In genomic region chrX:153938226-153938786, GRCh38 we compare ENCODE assay signal across 1 cellular context.
TF ChIP-seq lines count a peak whose summit lies in the region.

No MANE protein-coding gene starts in this region.

TF ChIP-seq in GM23338, 12 proteins besides CTCF, POLR2A, EP300 and RAD21:
- TF ChIP-seq ZNF114 (CRISPR knock-in tag; IDR thresholded peaks at IDR 0.05) (no peak), EZH2 (IDR thresholded peaks at IDR 0.05; ENCODE audit: low read depth, unreplicated experiment) (no peak), ZNF462 (CRISPR knock-in tag; IDR thresholded peaks at IDR 0.05) (no peak), STAT1 (IDR thresholded peaks at IDR 0.05; ENCODE audit: unreplicated experiment) (no peak), REST (IDR thresholded peaks at IDR 0.05; ENCODE audit: unreplicated experiment) (no peak), NANOG (IDR thresholded peaks at IDR 0.05; ENCODE audit: borderline replicate concordance) (no peak), JUNB (IDR thresholded peaks at IDR 0.05; ENCODE audit: unreplicated experiment) (no peak), CREB1 (CRISPR knock-in tag; IDR thresholded peaks at IDR 0.05; ENCODE audit: low read depth) (no peak), POLR2AphosphoS5 (IDR thresholded peaks at IDR 0.05; ENCODE audit: low read depth) (no peak), EZH2phosphoT487 (IDR thresholded peaks at IDR 0.05; ENCODE audit: unreplicated experiment) (no peak), ZNF331 (CRISPR knock-in tag; IDR thresholded peaks at IDR 0.05; ENCODE audit: low read depth) (no peak)
- TF ChIP-seq, protein P1, sequence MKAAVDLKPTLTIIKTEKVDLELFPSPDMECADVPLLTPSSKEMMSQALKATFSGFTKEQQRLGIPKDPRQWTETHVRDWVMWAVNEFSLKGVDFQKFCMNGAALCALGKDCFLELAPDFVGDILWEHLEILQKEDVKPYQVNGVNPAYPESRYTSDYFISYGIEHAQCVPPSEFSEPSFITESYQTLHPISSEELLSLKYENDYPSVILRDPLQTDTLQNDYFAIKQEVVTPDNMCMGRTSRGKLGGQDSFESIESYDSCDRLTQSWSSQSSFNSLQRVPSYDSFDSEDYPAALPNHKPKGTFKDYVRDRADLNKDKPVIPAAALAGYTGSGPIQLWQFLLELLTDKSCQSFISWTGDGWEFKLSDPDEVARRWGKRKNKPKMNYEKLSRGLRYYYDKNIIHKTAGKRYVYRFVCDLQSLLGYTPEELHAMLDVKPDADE (IDR thresholded peaks at IDR 0.05): no peak
